Comparison of ENCODE assay signal across 27 cellular contexts in the genomic region with DNA sequence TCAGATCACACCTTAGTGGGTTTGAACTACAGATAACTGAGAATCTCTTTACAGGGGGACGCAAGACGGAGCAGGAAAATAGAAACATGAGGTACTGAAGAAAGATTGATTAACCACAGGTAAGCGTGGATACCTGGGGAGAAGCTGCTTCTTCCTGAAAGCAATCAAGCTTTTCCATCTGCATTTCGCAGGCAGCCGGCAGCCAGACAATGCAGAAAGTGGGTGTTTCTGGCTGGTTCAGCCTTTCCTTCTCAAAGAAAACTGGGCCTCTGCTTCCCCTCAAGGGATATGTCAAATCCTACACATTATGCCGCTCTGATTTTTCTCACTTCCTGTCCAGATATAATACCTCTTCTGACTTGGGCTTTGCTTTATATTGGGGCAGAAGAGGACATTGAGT. TPM values are rescaled to one million over a fixed set of nuclear protein-coding genes. Genes with fewer than 3 reads are reported as not detected.
"Had no signal": no experiment of that assay in that cellular context is flagged by ENCODE, and none has a peak within 500 bp of the region (broad histone marks: within the 10 kb centered on the region; RNA-seq: fewer than 3 reads in every experiment).

No MANE protein-coding gene starts in this region.

- H3K36me3 Mint-ChIP-seq: activated CD4-positive, alpha-beta memory T cell treated with anti-CD3 and anti-CD28 coated beads for 36 hours; activated naive CD8-positive, alpha-beta T cell treated with anti-CD3 and anti-CD28 coated beads, Interleukin-2, amount 10 ng/mL, durations not matched to agents 7 days and 5 days; mesothelial cell of epicardium; natural killer cell had no signal

- H3K36me3 ChIP-seq: colonic mucosa, esophagus muscularis mucosa, gastrocnemius medialis, neutrophil, ovary, prostate gland, spleen, thoracic aorta, upper lobe of left lung had no signal

- H3K4me1 ChIP-seq: colonic mucosa, gastrocnemius medialis, prostate gland, spleen had no signal

- H3K9me3 ChIP-seq: colonic mucosa, esophagus muscularis mucosa, gastrocnemius medialis, neutrophil, ovary, prostate gland, spleen, thoracic aorta, upper lobe of left lung had no signal

- H3K27ac Mint-ChIP-seq: activated CD4-positive, alpha-beta memory T cell treated with anti-CD3 and anti-CD28 coated beads for 36 hours; activated naive CD4-positive, alpha-beta T cell treated with anti-CD3 and anti-CD28 coated beads for 36 hours; activated naive CD8-positive, alpha-beta T cell treated with anti-CD3 and anti-CD28 coated beads, Interleukin-2, amount 10 ng/mL, durations not matched to agents 7 days and 5 days; activated T-cell treated with anti-CD3 and anti-CD28 coated beads, Interleukin-2, amount 50 U/mL, for 72 hours; effector memory CD8-positive, alpha-beta T cell; mesothelial cell of epicardium; natural killer cell; T-helper 17 cell had no signal

- ATAC-seq: activated T-cell treated with anti-CD3 and anti-CD28 coated beads, Interleukin-2, amount 50 U/mL, for 72 hours; effector memory CD8-positive, alpha-beta T cell; gastrocnemius medialis; left lobe of liver; natural killer cell; T-helper 17 cell had no signal

- DNase-seq: activated CD4-positive, alpha-beta memory T cell treated with anti-CD3 and anti-CD28 coated beads for 36 hours; activated CD4-positive, alpha-beta T cell treated with anti-CD3 and anti-CD28 coated beads for 48 hours; activated effector memory CD4-positive, alpha-beta T cell treated with Interleukin-2 at 50 U/mL for 16 hours; activated naive CD4-positive, alpha-beta T cell treated with anti-CD3 and anti-CD28 coated beads for 36 hours; activated naive CD8-positive, alpha-beta T cell treated with anti-CD3 and anti-CD28 coated beads, Interleukin-2, amount 10 ng/mL, durations not matched to agents 7 days and 5 days; activated T-cell treated with anti-CD3 and anti-CD28 coated beads, Interleukin-2, amount 50 U/mL, for 72 hours; amniotic stem cell; colonic mucosa; dorsolateral prefrontal cortex; effector memory CD8-positive, alpha-beta T cell; gastrocnemius medialis; hippocampal formation; natural killer cell; ovary; spleen; stimulated activated CD4-positive, alpha-beta T cell treated with anti-CD3 and anti-CD28 coated beads, Interleukin-4, amount 100 ng/mL, for 24 hours; stimulated activated naive CD4-positive, alpha-beta T cell treated with Interleukin-2 at 50 U/mL for 16 hours; T-helper 17 cell; upper lobe of left lung had no signal

- H3K27me3 ChIP-seq: colonic mucosa, dorsolateral prefrontal cortex, esophagus muscularis mucosa, gastrocnemius medialis, ovary, upper lobe of left lung had no signal

- H3K4me3 ChIP-seq: colonic mucosa, dorsolateral prefrontal cortex, esophagus muscularis mucosa, gastrocnemius medialis, lung, ovary, prostate gland, spleen, thoracic aorta, upper lobe of left lung had no signal

- H3K27ac ChIP-seq: colonic mucosa, dorsolateral prefrontal cortex, esophagus muscularis mucosa, gastrocnemius medialis, neutrophil, ovary, prostate gland, spleen, upper lobe of left lung had no signal

- H3K4me3 Mint-ChIP-seq: activated CD4-positive, alpha-beta memory T cell treated with anti-CD3 and anti-CD28 coated beads for 36 hours; activated naive CD4-positive, alpha-beta T cell treated with anti-CD3 and anti-CD28 coated beads for 36 hours; activated naive CD8-positive, alpha-beta T cell treated with anti-CD3 and anti-CD28 coated beads, Interleukin-2, amount 10 ng/mL, durations not matched to agents 7 days and 5 days; activated T-cell treated with anti-CD3 and anti-CD28 coated beads, Interleukin-2, amount 50 U/mL, for 72 hours; effector memory CD8-positive, alpha-beta T cell; mesothelial cell of epicardium; natural killer cell; T-helper 17 cell had no signal

- H3K4me1 Mint-ChIP-seq: natural killer cell, T-helper 17 cell had no signal

- H3K9me3 Mint-ChIP-seq: activated CD4-positive, alpha-beta memory T cell treated with anti-CD3 and anti-CD28 coated beads for 36 hours; activated naive CD4-positive, alpha-beta T cell treated with anti-CD3 and anti-CD28 coated beads for 36 hours; activated naive CD8-positive, alpha-beta T cell treated with anti-CD3 and anti-CD28 coated beads, Interleukin-2, amount 10 ng/mL, durations not matched to agents 7 days and 5 days; activated T-cell treated with anti-CD3 and anti-CD28 coated beads, Interleukin-2, amount 50 U/mL, for 72 hours; effector memory CD8-positive, alpha-beta T cell; mesothelial cell of epicardium; natural killer cell had no signal

RNA-seq across cellular contexts. Expression of gene PPFIA2, which starts 39.1 kb away (rescaled TPM):
- total RNA-seq: activated CD4-positive, alpha-beta memory T cell treated with anti-CD3 and anti-CD28 coated beads for 36 hours; activated naive CD4-positive, alpha-beta T cell treated with anti-CD3 and anti-CD28 coated beads for 36 hours; activated naive CD8-positive, alpha-beta T cell treated with anti-CD3 and anti-CD28 coated beads, Interleukin-2, amount 10 ng/mL, durations not matched to agents 7 days and 5 days; activated T-cell treated with anti-CD3 and anti-CD28 coated beads, Interleukin-2, amount 50 U/mL, for 72 hours; left lobe of liver; natural killer cell; T-helper 17 cell had no signal
- polyA plus RNA-seq: keratinocyte had no signal
